In genomic region chr14:69400154-69400553, GRCh38 we compare ENCODE assay signal across 10 cellular contexts. TPM values are rescaled to one million over a fixed set of nuclear protein-coding genes. Genes with fewer than 3 reads are reported as not detected.
A peak's percentile ranks its signal among the peaks of the same experiment; 100 is the strongest.
DNase-seq lines count a peak whose midpoint lies in the region; ATAC-seq and TF ChIP-seq lines count a peak whose summit lies in the region.
"Had no signal": no experiment of that assay in that cellular context is flagged by ENCODE, and none has a peak within 500 bp of the region (broad histone marks: within the 10 kb centered on the region; RNA-seq: fewer than 3 reads in every experiment).

No MANE protein-coding gene starts in this region.

- intact Hi-C loops in activated CD8-positive, alpha-beta T cell treated with anti-CD3 and anti-CD28 coated beads for 36 hours (cut with micrococcal nuclease), result no loop called here

- no peaks in the 10 kb centered on the region for H3K9me3 Mint-ChIP-seq in activated T-cell treated with anti-CD3 and anti-CD28 coated beads, Interleukin-2, amount 50 U/mL, for 4 hours
- H3K9me3 Mint-ChIP-seq in activated CD8-positive, alpha-beta T cell treated with anti-CD3 and anti-CD28 coated beads for 36 hours, result peaks cover 4% of the 10 kb centered on the region
- H3K9me3 Mint-ChIP-seq in glutamatergic neuron (ENCODE audit: unreplicated experiment), result peaks cover 3% of the 10 kb centered on the region
- H3K9me3 Mint-ChIP-seq in stimulated activated naive B cell treated with anti-CD40 and anti-IgM and Interleukin-4, amounts not matched to agents 10 μg/mL and 1 μg/mL and 100 μg/mL, for 72 hours, result peaks cover 5% of the 10 kb centered on the region in 2 donors

- POLR2A ChIA-PET in activated CD8-positive, alpha-beta T cell treated with anti-CD3 and anti-CD28 coated beads for 36 hours (lab: Charles Lee), result no interaction called here

- H3K36me3 Mint-ChIP-seq in activated T-cell treated with anti-CD3 and anti-CD28 coated beads, Interleukin-2, amount 50 U/mL, for 4 hours (ENCODE audit: insufficient read depth), result peaks cover 24% of the 10 kb centered on the region
- H3K36me3 Mint-ChIP-seq in activated CD8-positive, alpha-beta T cell treated with anti-CD3 and anti-CD28 coated beads for 36 hours (ENCODE audit: low read depth), result peaks cover 46% of the 10 kb centered on the region
- H3K36me3 Mint-ChIP-seq in glutamatergic neuron (ENCODE audit: unreplicated experiment), result no peaks in the 10 kb centered on the region
- H3K36me3 Mint-ChIP-seq in stimulated activated naive B cell treated with anti-CD40 and anti-IgM and Interleukin-4, amounts not matched to agents 10 μg/mL and 1 μg/mL and 100 μg/mL, for 72 hours, result peaks cover 29 to 46% of the 10 kb centered on the region in 2 donors

- no peak for DNase-seq in activated T-cell treated with anti-CD3 and anti-CD28 coated beads, Interleukin-2, amount 50 U/mL, for 4 hours
- DNase-seq in activated T-cell treated with anti-CD3 and anti-CD28 coated beads for 4 hours, result no peak
- DNase-seq in activated CD8-positive, alpha-beta T cell treated with anti-CD3 and anti-CD28 coated beads for 36 hours, result no peak
- no peak for DNase-seq in glutamatergic neuron
- DNase-seq in stimulated activated naive B cell treated with anti-CD40 and anti-IgM and Interleukin-4, amounts not matched to agents 10 μg/mL and 1 μg/mL and 100 μg/mL, for 72 hours, result no peak
- DNase-seq in NCI-H1930 (lab: John Stamatoyannopoulos, UW), result no peak
- no peak for DNase-seq in SW 1271 (lab: John Stamatoyannopoulos, UW)
- DNase-seq: Right ventricle myocardium superior, uterus had no signal

- peaks cover 55% of the 10 kb centered on the region for H3K4me1 Mint-ChIP-seq in activated T-cell treated with anti-CD3 and anti-CD28 coated beads, Interleukin-2, amount 50 U/mL, for 4 hours (ENCODE audit: low read depth)
- H3K4me1 Mint-ChIP-seq in activated CD8-positive, alpha-beta T cell treated with anti-CD3 and anti-CD28 coated beads for 36 hours (ENCODE audit: low read depth), result peaks cover 54% of the 10 kb centered on the region
- H3K4me1 Mint-ChIP-seq in glutamatergic neuron (ENCODE audit: low read depth, unreplicated experiment), result peaks cover 12% of the 10 kb centered on the region
- peaks cover 19 to 30% of the 10 kb centered on the region in 2 donors for H3K4me1 Mint-ChIP-seq in stimulated activated naive B cell treated with anti-CD40 and anti-IgM and Interleukin-4, amounts not matched to agents 10 μg/mL and 1 μg/mL and 100 μg/mL, for 72 hours

- no peak for ATAC-seq in activated T-cell treated with anti-CD3 and anti-CD28 coated beads, Interleukin-2, amount 50 U/mL, for 4 hours
- ATAC-seq in activated CD8-positive, alpha-beta T cell treated with anti-CD3 and anti-CD28 coated beads for 36 hours, result no peak
- ATAC-seq in stimulated activated naive B cell treated with anti-CD40 and anti-IgM and Interleukin-4, amounts not matched to agents 10 μg/mL and 1 μg/mL and 100 μg/mL, for 72 hours (replicated peaks), result no peak
- ATAC-seq in GM21529 (IDR thresholded peaks at IDR 0.05; ENCODE audit: unreplicated experiment), result no peak

- no peak for TF ChIP-seq CTCF in activated CD8-positive, alpha-beta T cell treated with anti-CD3 and anti-CD28 coated beads for 36 hours (IDR thresholded peaks at IDR 0.05)
- no peak for TF ChIP-seq CTCF in glutamatergic neuron (IDR thresholded peaks at IDR 0.05; ENCODE audit: partially characterized antibody, unreplicated experiment)

- CTCF ChIA-PET in activated CD8-positive, alpha-beta T cell treated with anti-CD3 and anti-CD28 coated beads for 36 hours (lab: Charles Lee), result no interaction called here

- no peak overlapping the region for H3K27ac Mint-ChIP-seq in activated CD8-positive, alpha-beta T cell treated with anti-CD3 and anti-CD28 coated beads for 36 hours
- no peak overlapping the region for H3K27ac Mint-ChIP-seq in glutamatergic neuron (ENCODE audit: unreplicated experiment)
- no peak overlapping the region for H3K27ac Mint-ChIP-seq in stimulated activated naive B cell treated with anti-CD40 and anti-IgM and Interleukin-4, amounts not matched to agents 10 μg/mL and 1 μg/mL and 100 μg/mL, for 72 hours

- H3K4me3 Mint-ChIP-seq in activated T-cell treated with anti-CD3 and anti-CD28 coated beads, Interleukin-2, amount 50 U/mL, for 4 hours, result peak overlapping the region; percentile 97
- H3K4me3 Mint-ChIP-seq in activated CD8-positive, alpha-beta T cell treated with anti-CD3 and anti-CD28 coated beads for 36 hours, result peak overlapping the region; percentile 98
- peak overlapping the region; percentile 96 for H3K4me3 Mint-ChIP-seq in glutamatergic neuron (ENCODE audit: unreplicated experiment)
- H3K4me3 Mint-ChIP-seq in stimulated activated naive B cell treated with anti-CD40 and anti-IgM and Interleukin-4, amounts not matched to agents 10 μg/mL and 1 μg/mL and 100 μg/mL, for 72 hours, result peak overlapping the region; percentile 95 to 96

- H3K27me3 Mint-ChIP-seq in activated T-cell treated with anti-CD3 and anti-CD28 coated beads, Interleukin-2, amount 50 U/mL, for 4 hours (ENCODE audit: low read depth), result no peaks in the 10 kb centered on the region
- H3K27me3 Mint-ChIP-seq in activated CD8-positive, alpha-beta T cell treated with anti-CD3 and anti-CD28 coated beads for 36 hours, result no peaks in the 10 kb centered on the region
- H3K27me3 Mint-ChIP-seq in glutamatergic neuron (ENCODE audit: unreplicated experiment), result peaks cover 3% of the 10 kb centered on the region
- no peaks in the 10 kb centered on the region for H3K27me3 Mint-ChIP-seq in stimulated activated naive B cell treated with anti-CD40 and anti-IgM and Interleukin-4, amounts not matched to agents 10 μg/mL and 1 μg/mL and 100 μg/mL, for 72 hours

RNA-seq across cellular contexts. Expression of gene SLC39A9, which starts 1.7 kb away (rescaled TPM):
- 10 to 100 TPM; 44.0 to 49.6 (median 44.9) TPM for total RNA-seq in activated T-cell treated with anti-CD3 and anti-CD28 coated beads, Interleukin-2, amount 50 U/mL, for 4 hours
- total RNA-seq in activated CD8-positive, alpha-beta T cell treated with anti-CD3 and anti-CD28 coated beads for 36 hours, result 10 to 100 TPM; 39.2 to 41.3 TPM
- total RNA-seq in glutamatergic neuron (ENCODE audit: unreplicated experiment), result 56.4 TPM

RNA-seq across cellular contexts. Expression of gene ERH, which starts 2.1 kb away (rescaled TPM):
- 100 to 1,000 TPM; 366 to 396 (median 372) TPM for total RNA-seq in activated T-cell treated with anti-CD3 and anti-CD28 coated beads, Interleukin-2, amount 50 U/mL, for 4 hours
- 100 to 1,000 TPM; 301 to 313 TPM for total RNA-seq in activated CD8-positive, alpha-beta T cell treated with anti-CD3 and anti-CD28 coated beads for 36 hours
- 223 TPM for total RNA-seq in glutamatergic neuron (ENCODE audit: unreplicated experiment)
